ENCODE assay signal across 8 cellular contexts in the genomic region with DNA sequence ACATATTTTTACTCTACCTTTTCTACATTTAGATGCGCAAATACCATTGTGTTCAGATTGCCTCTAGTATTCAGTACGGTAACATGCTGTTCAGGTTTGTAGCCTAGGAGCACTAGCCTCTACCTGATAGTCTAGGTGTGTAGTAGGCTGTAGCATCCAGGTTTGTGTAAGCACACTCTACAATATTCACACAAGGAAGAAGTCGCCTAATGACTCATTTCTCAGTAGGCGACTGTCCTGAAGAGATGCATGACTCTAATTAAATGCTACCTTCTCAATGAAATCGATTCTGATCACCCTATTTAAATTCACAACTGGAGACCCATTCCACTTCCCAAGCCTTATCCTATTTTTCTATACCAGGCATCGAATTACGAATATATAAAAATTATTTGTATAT. TPM values are rescaled to one million over a fixed set of nuclear protein-coding genes. Genes with fewer than 3 reads are reported as not detected.
DNase-seq lines count a peak whose midpoint lies in the region; TF ChIP-seq lines count a peak whose summit lies in the region.

No MANE protein-coding gene starts in this region.

- peak in 2 of 3 experiments; percentile 30 to 61 for DNase-seq in NCI-H1417 (lab: John Stamatoyannopoulos, UW)
- DNase-seq in NCI-H1417 treated with DMSO at 0.1 percent for 48 hours (lab: John Stamatoyannopoulos, UW) = no peak
- DNase-seq in SW480 (ENCODE audit: low spot score) = peak; percentile 8
- DNase-seq in foreskin fibroblast = no peak
- no peak for DNase-seq in spleen
- DNase-seq in NOMO-1 (lab: John Stamatoyannopoulos, UW; ENCODE audit: unreplicated experiment in 2 of 2) = no peak
- no peak for DNase-seq in NCI-H1694 (lab: John Stamatoyannopoulos, UW)
- no peak for DNase-seq in MV-4-11 (lab: John Stamatoyannopoulos, UW)

- H3K9me3 ChIP-seq in spleen = no peaks in the 10 kb centered on the region

- H3K27ac ChIP-seq in spleen = peak overlapping the region in 6 of 8 donors; percentile 92 to 97 (median 96)

- H3K27me3 ChIP-seq in spleen (replicated peaks in 1 of 7) = no peaks in the 10 kb centered on the region

- no peak for TF ChIP-seq POLR2A in spleen (IDR thresholded peaks at IDR 0.05)

- H3K4me3 ChIP-seq in foreskin fibroblast (ENCODE audit: low read depth in 1 of 2, low read length in 2 of 2) = peak overlapping the region; percentile 53 to 78
- peak overlapping the region; percentile 67 to 93 (median 85) for H3K4me3 ChIP-seq in spleen

- intact Hi-C loops in spleen (cut with DNase I; ENCODE audit: low total_unique reads) = no loop called here

- peaks cover 25 to 48% (median 39%) of the 10 kb centered on the region in 6 donors for H3K4me1 ChIP-seq in spleen

- no peaks in the 10 kb centered on the region for H3K36me3 ChIP-seq in spleen

- 44 to 58% (median 52%) methylated on average over 7 of the region's 7 CpGs for WGBS in spleen, 5 donors

- TF ChIP-seq CTCF in foreskin fibroblast (IDR thresholded peaks at IDR 0.05; ENCODE audit: low read depth, low read length) = no peak
- no peak for TF ChIP-seq CTCF in spleen (IDR thresholded peaks at IDR 0.05 in 8 of 11, conservative IDR thresholded peaks at IDR 0.05 in 3 of 11)

RNA-seq across cellular contexts. Expression of a gene that starts 1.3 kb away (rescaled TPM):
- 10 to 100 TPM in 6 of 7 donors, 1 to 10 TPM in 1; 9.2 to 22.4 (median 14.7) TPM for total RNA-seq in spleen
- polyA plus RNA-seq in spleen = 10 to 100 TPM; 10.2 to 11.7 (median 11.0) TPM

Comparison
In these comparisons a context has a peak if more than half of its experiments do, and no peak if none do; other contexts are left out.
1. DNase-seq: peak in NCI-H1417 (2 of 3) and SW480 (single experiment); none in NCI-H1417 treated with DMSO at 0.1 percent for 48 hours (single experiment), foreskin fibroblast (0 of 2), spleen (single experiment), NOMO-1 (0 of 2), NCI-H1694 (single experiment) and MV-4-11 (single experiment).